Comparison of ENCODE assay signal across 9 cellular contexts in the genomic region with DNA sequence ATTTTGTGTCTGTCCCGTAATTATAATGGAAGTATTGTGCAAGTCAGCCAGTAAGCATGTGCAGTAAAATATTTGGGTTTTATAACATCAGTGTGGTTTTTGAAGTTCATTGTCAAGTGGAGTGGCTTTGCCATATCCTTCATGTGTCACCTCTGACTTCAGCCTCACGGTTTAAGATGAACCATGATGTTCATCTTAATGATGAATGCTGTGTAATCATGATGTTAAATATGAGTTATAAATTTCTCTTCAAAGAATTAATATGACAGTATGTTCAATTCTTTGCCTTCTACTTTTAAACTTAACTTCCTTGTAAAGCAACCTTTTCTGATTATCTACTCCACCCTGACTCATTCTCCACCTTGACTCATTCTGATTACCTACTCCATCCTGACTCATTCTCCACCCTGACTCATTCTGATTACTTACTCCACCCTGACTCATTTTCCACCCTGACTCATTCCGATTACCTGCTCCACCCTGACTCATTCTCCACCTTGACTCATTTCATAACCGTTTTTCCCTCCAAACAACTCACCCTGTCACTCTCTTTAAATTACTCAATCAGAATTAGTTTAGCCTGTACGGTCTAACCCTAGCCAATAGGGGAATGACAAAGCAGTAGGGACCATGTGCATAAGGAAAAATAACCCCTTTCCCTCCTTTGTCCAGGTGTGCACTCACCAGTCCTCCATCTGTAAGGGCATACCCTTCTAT. TPM values are rescaled to one million over a fixed set of nuclear protein-coding genes. Genes with fewer than 3 reads are reported as not detected.
A peak's percentile ranks its signal among the peaks of the same experiment; 100 is the strongest.
DNase-seq lines count a peak whose midpoint lies in the region; ATAC-seq, FAIRE-seq and TF ChIP-seq lines count a peak whose summit lies in the region.
"Had no signal": no experiment of that assay in that cellular context is flagged by ENCODE, and none has a peak within 500 bp of the region (broad histone marks: within the 10 kb centered on the region; RNA-seq: fewer than 3 reads in every experiment).

No MANE protein-coding gene starts in this region.

- in situ Hi-C loops in Caki2 (cut with HindIII; ENCODE audit: low pct_unique_long_range_greater_than_20kb, low sequenced_read_pairs), result no loop called here

- H3K4me3 ChIP-seq in small intestine (ENCODE audit: low read depth in 1 of 2, low read length in 2 of 2) (no peak overlapping the region), A673 (ENCODE audit: low read depth, low read length, poor library complexity, severe bottlenecking) (no peak overlapping the region)

- TF ChIP-seq CTCF in A673 (conservative IDR thresholded peaks at IDR 0.05; ENCODE audit: low read depth, low read length), result no peak

- H3K4me1 ChIP-seq in small intestine (ENCODE audit: control insufficient read depth in 2 of 2, insufficient read depth in 1 of 2, low read depth in 1 of 2, low read length in 1 of 2) (no peaks in the 10 kb centered on the region), A673 (ENCODE audit: insufficient read depth, low read length, poor library complexity, severe bottlenecking) (no peaks in the 10 kb centered on the region)

- 39 to 59% (median 44%) methylated on average over 5 of the region's 5 CpGs for WGBS in small intestine, 3 donors

- H3K9me3 ChIP-seq in small intestine (ENCODE audit: control insufficient read depth, low read depth), result no peaks in the 10 kb centered on the region
- peaks cover 17% of the 10 kb centered on the region for H3K9me3 ChIP-seq in A673 (ENCODE audit: low read depth, low read length, poor library complexity, severe bottlenecking)

- peak overlapping the region; percentile 93 for H3K27ac Mint-ChIP-seq in activated naive CD8-positive, alpha-beta T cell

- peaks cover 20% of the 10 kb centered on the region for H3K4me1 Mint-ChIP-seq in activated naive CD8-positive, alpha-beta T cell (ENCODE audit: low read depth)

- peak overlapping the region; percentile 11 for H3K4me3 Mint-ChIP-seq in activated naive CD8-positive, alpha-beta T cell

- peaks cover 0 to 2% of the 10 kb centered on the region in 2 donors for H3K27me3 ChIP-seq in small intestine (ENCODE audit: control insufficient read depth in 2 of 2, insufficient read depth in 2 of 2, low read length in 2 of 2)
- H3K27me3 ChIP-seq in A673 (replicated peaks; ENCODE audit: insufficient read depth, low read depth, low read length, poor library complexity), result peaks cover 13% of the 10 kb centered on the region

- H3K27ac ChIP-seq in small intestine (ENCODE audit: low read depth in 1 of 2, low read length in 1 of 2), result peak overlapping the region in 1 of 2 donors; percentile 29
- no peak overlapping the region for H3K27ac ChIP-seq in A673 (ENCODE audit: low read depth, low read length, poor library complexity, severe bottlenecking)

- H3K36me3 Mint-ChIP-seq in activated naive CD8-positive, alpha-beta T cell, result peaks cover 7% of the 10 kb centered on the region

- intact Hi-C loops in A673 (cut with micrococcal nuclease; ENCODE audit: unreplicated experiment), result no loop called here

- H3K36me3 ChIP-seq in small intestine (ENCODE audit: control insufficient read depth in 2 of 2, insufficient read depth in 2 of 2, low read length in 2 of 2), result no peaks in the 10 kb centered on the region
- H3K36me3 ChIP-seq in A673 (ENCODE audit: insufficient read depth, low read length, poor library complexity, severe bottlenecking), result no peaks in the 10 kb centered on the region

- H3K9me3 Mint-ChIP-seq in activated naive CD8-positive, alpha-beta T cell (ENCODE audit: low read depth), result peaks cover 17% of the 10 kb centered on the region

- peaks cover 4% of the 10 kb centered on the region for H3K27me3 Mint-ChIP-seq in activated naive CD8-positive, alpha-beta T cell

- ATAC-seq in GM19467 (IDR thresholded peaks at IDR 0.05; ENCODE audit: unreplicated experiment) (peak; percentile 80), HG03469 (IDR thresholded peaks at IDR 0.05; ENCODE audit: unreplicated experiment) (peak; percentile 97)

- DNase-seq in Caki2 (ENCODE audit: low read depth) (peak; percentile 93), small intestine (peak; percentile 91), UCSD-AML1 (lab: John Stamatoyannopoulos, UW; ENCODE audit: unreplicated experiment) (no peak), A673 (ENCODE audit: low spot score) (no peak), amygdala (lab: John Stamatoyannopoulos, UW) (no peak)

- POLR2A ChIA-PET in A673 (lab: Charles Lee; ENCODE audit: low non-redundant PET), result no interaction called here

- BruUV-seq in A673 (replicated peaks; lab: Mats Ljungman, UMichigan), result no TSS peak

- CTCF ChIA-PET in A673 (lab: Charles Lee), result no interaction called here

- no peak for FAIRE-seq in small intestine (lab: Jason Lieb, UNC)
- FAIRE-seq: H1 had no signal

RNA-seq across cellular contexts. Expression of a gene that starts 50.3 kb away (rescaled TPM):
- 36.1 and 53.3 TPM in 2 replicates for total RNA-seq in Caki2 (2014; rRNA removed; shearing (Covaris generic); ENCODE audit: low replicate concordance)
- polyA plus RNA-seq in small intestine, result 10 to 100 TPM; 40.3 to 68.0 (median 57.7) TPM
- total RNA-seq in A673 (2021), result 91.1 and 96.2 TPM in 2 replicates

Comparison
In these comparisons a context has a peak if more than half of its experiments do, and no peak if none do; other contexts are left out.
1. DNase-seq: peak in Caki2 (single experiment) and small intestine (single experiment); none in UCSD-AML1 (single experiment), A673 (single experiment) and amygdala (0 of 56).